In genomic region chr17:27762527-27763305, GRCh38 we compare ENCODE assay signal across 10 cellular contexts. TPM values are rescaled to one million over a fixed set of nuclear protein-coding genes. Genes with fewer than 3 reads are reported as not detected.
DNase-seq lines count a peak whose midpoint lies in the region; ATAC-seq and TF ChIP-seq lines count a peak whose summit lies in the region.
"Had no signal": no experiment of that assay in that cellular context is flagged by ENCODE, and none has a peak within 500 bp of the region (broad histone marks: within the 10 kb centered on the region; RNA-seq: fewer than 3 reads in every experiment).

No MANE protein-coding gene starts in this region.

- H3K9me3 Mint-ChIP-seq in activated CD4-positive, alpha-beta memory T cell treated with anti-CD3 and anti-CD28 coated beads, Interleukin-2, amount 10 ng/mL, durations not matched to agents 7 days and 5 days = no peaks in the 10 kb centered on the region
- H3K9me3 Mint-ChIP-seq in effector memory CD8-positive, alpha-beta T cell = no peaks in the 10 kb centered on the region

- H3K27me3 Mint-ChIP-seq in activated CD4-positive, alpha-beta memory T cell treated with anti-CD3 and anti-CD28 coated beads, Interleukin-2, amount 10 ng/mL, durations not matched to agents 7 days and 5 days = no peaks in the 10 kb centered on the region
- H3K27me3 Mint-ChIP-seq in effector memory CD8-positive, alpha-beta T cell = peaks cover 6 to 38% of the 10 kb centered on the region in 2 donors

- POLR2A ChIA-PET in activated CD4-positive, alpha-beta memory T cell treated with anti-CD3 and anti-CD28 coated beads, Interleukin-2, amount 10 ng/mL, durations not matched to agents 7 days and 5 days (lab: Charles Lee) = no interaction called here

- H3K4me1 Mint-ChIP-seq in activated CD4-positive, alpha-beta memory T cell treated with anti-CD3 and anti-CD28 coated beads, Interleukin-2, amount 10 ng/mL, durations not matched to agents 7 days and 5 days = no peaks in the 10 kb centered on the region
- H3K4me1 Mint-ChIP-seq in effector memory CD8-positive, alpha-beta T cell (ENCODE audit: low read depth in 2 of 2) = peaks cover 0 to 3% of the 10 kb centered on the region in 2 donors

- TF ChIP-seq EP300 in Ishikawa (IDR thresholded peaks at IDR 0.05; ENCODE audit: borderline replicate concordance) = no peak

- CTCF ChIA-PET in activated CD4-positive, alpha-beta memory T cell treated with anti-CD3 and anti-CD28 coated beads, Interleukin-2, amount 10 ng/mL, durations not matched to agents 7 days and 5 days (lab: Charles Lee) = interaction anchor here (0.9 to 1.1 kb wide), 3 partner anchors 17 to 117 kb away, joined by 3 to 4 read pairs (median 3); no protein-coding TSS in a partner anchor

- DNase-seq in ELF-1 (ENCODE audit: low read depth, low spot score) (peak; percentile 41), iris pigment epithelial cell (ENCODE audit: low read depth) (peak; percentile 35), SKM-1 treated with dmso at 0.1 percent for 144 hours (lab: John Stamatoyannopoulos, UW; ENCODE audit: unreplicated experiment) (no peak)
- DNase-seq in activated CD4-positive, alpha-beta memory T cell treated with anti-CD3 and anti-CD28 coated beads, Interleukin-2, amount 10 ng/mL, durations not matched to agents 7 days and 5 days = peak; percentile 38
- no peak for DNase-seq in effector memory CD8-positive, alpha-beta T cell
- DNase-seq in activated effector memory CD4-positive, alpha-beta T cell treated with anti-CD3 and anti-CD28 coated beads, Interleukin-2, amount 50 U/mL, for 16 hours = no peak
- DNase-seq: activated CD4-positive, CD25-positive, alpha-beta regulatory T cell treated with anti-CD3 and anti-CD28 coated beads, Interleukin-2, amount 50 U/mL, for 72 hours; heart right ventricle had no signal

- no peak overlapping the region for H3K4me3 Mint-ChIP-seq in activated CD4-positive, alpha-beta memory T cell treated with anti-CD3 and anti-CD28 coated beads, Interleukin-2, amount 10 ng/mL, durations not matched to agents 7 days and 5 days
- no peak overlapping the region for H3K4me3 Mint-ChIP-seq in effector memory CD8-positive, alpha-beta T cell

- TF ChIP-seq RAD21 in Ishikawa (IDR thresholded peaks at IDR 0.05; ENCODE audit: low read depth) = no peak

- no peaks in the 10 kb centered on the region for H3K36me3 Mint-ChIP-seq in activated CD4-positive, alpha-beta memory T cell treated with anti-CD3 and anti-CD28 coated beads, Interleukin-2, amount 10 ng/mL, durations not matched to agents 7 days and 5 days (ENCODE audit: low read depth)
- no peaks in the 10 kb centered on the region for H3K36me3 Mint-ChIP-seq in effector memory CD8-positive, alpha-beta T cell (ENCODE audit: insufficient read depth)

- ATAC-seq in effector memory CD8-positive, alpha-beta T cell (replicated peaks) = no peak
- ATAC-seq: heart right ventricle, Panc1 had no signal

- no peak overlapping the region for H3K27ac Mint-ChIP-seq in activated CD4-positive, alpha-beta memory T cell treated with anti-CD3 and anti-CD28 coated beads, Interleukin-2, amount 10 ng/mL, durations not matched to agents 7 days and 5 days
- H3K27ac Mint-ChIP-seq in effector memory CD8-positive, alpha-beta T cell = no peak overlapping the region

TF ChIP-seq in Ishikawa, 13 proteins besides CTCF, POLR2A, EP300 and RAD21:
- no peak for TF ChIP-seq TCF12 (IDR thresholded peaks at IDR 0.05; ENCODE audit: low read depth)
- TF ChIP-seq TEAD4 (IDR thresholded peaks at IDR 0.05) = no peak
- TF ChIP-seq ZBTB7A (IDR thresholded peaks at IDR 0.05; ENCODE audit: low read depth) = no peak
- peak; percentile 95 for TF ChIP-seq REST (IDR thresholded peaks at IDR 0.05; ENCODE audit: low read depth)
- TF ChIP-seq MAX (IDR thresholded peaks at IDR 0.05) = peak; percentile 84
- TF ChIP-seq NFIC (IDR thresholded peaks at IDR 0.05) = no peak
- TF ChIP-seq USF1 (IDR thresholded peaks at IDR 0.05) = no peak
- TF ChIP-seq TAF1 (IDR thresholded peaks at IDR 0.05; ENCODE audit: low read depth) = no peak
- TF ChIP-seq CREB1 (IDR thresholded peaks at IDR 0.05; ENCODE audit: low read depth) = no peak
- TF ChIP-seq FOXM1 (IDR thresholded peaks at IDR 0.05; ENCODE audit: borderline replicate concordance, low read depth) = no peak
- no peak for TF ChIP-seq EGR1 (IDR thresholded peaks at IDR 0.05)
- no peak for TF ChIP-seq CEBPB (IDR thresholded peaks at IDR 0.05)
TF ChIP-seq in Ishikawa: peak in this region for 2.

RNA-seq across cellular contexts. Expression of gene NOS2, which starts 37.6 kb away (rescaled TPM):
- total RNA-seq in activated CD4-positive, alpha-beta memory T cell treated with anti-CD3 and anti-CD28 coated beads, Interleukin-2, amount 10 ng/mL, durations not matched to agents 7 days and 5 days = not detected

Comparison
In these comparisons a context has a peak if more than half of its experiments do, and no peak if none do; other contexts are left out.
1. DNase-seq: peak in ELF-1 (single experiment), activated CD4-positive, alpha-beta memory T cell treated with anti-CD3 and anti-CD28 coated beads, Interleukin-2, amount 10 ng/mL, durations not matched to agents 7 days and 5 days (single experiment) and iris pigment epithelial cell (single experiment); none in effector memory CD8-positive, alpha-beta T cell (0 of 3), activated effector memory CD4-positive, alpha-beta T cell treated with anti-CD3 and anti-CD28 coated beads, Interleukin-2, amount 50 U/mL, for 16 hours (single experiment) and SKM-1 treated with dmso at 0.1 percent for 144 hours (single experiment).